Comparison of ENCODE assay signal across 8 cellular contexts in genomic region chr10:12181065-12181775, GRCh38.
DNase-seq lines count a peak whose midpoint lies in the region; ATAC-seq and TF ChIP-seq lines count a peak whose summit lies in the region.

No MANE protein-coding gene starts in this region.

- H3K27ac ChIP-seq in RWPE2 (ENCODE audit: poor library complexity, severe bottlenecking): no peak overlapping the region

- DNase-seq in RWPE2 (ENCODE audit: low spot score): no peak
- DNase-seq in activated T-helper 9 cell treated with anti-CD3 and anti-CD28 coated beads, Interleukin-2, amount 50 U/mL, for 16 hours (ENCODE audit: low read depth): peak; percentile 58
- DNase-seq in stimulated activated CD4-positive, alpha-beta T cell treated with anti-CD3 and anti-CD28 coated beads, Interleukin-15, amount 100 ng/mL, for 24 hours: peak; percentile 76
- DNase-seq in globus pallidus (ENCODE audit: low spot score): no peak
- DNase-seq in hypothalamus (lab: John Stamatoyannopoulos, UW): no peak

- H3K9me3 ChIP-seq in RWPE2 (ENCODE audit: severe bottlenecking): no peaks in the 10 kb centered on the region

- no peaks in the 10 kb centered on the region for H3K4me1 ChIP-seq in RWPE2 (ENCODE audit: insufficient read depth, poor library complexity, severe bottlenecking)

- H3K4me3 ChIP-seq in RWPE2 (ENCODE audit: severe bottlenecking): no peak overlapping the region

- no peak for TF ChIP-seq CTCF in RWPE2 (IDR thresholded peaks at IDR 0.05; ENCODE audit: poor library complexity, severe bottlenecking)

- peaks cover 88% of the 10 kb centered on the region for H3K36me3 ChIP-seq in RWPE2 (ENCODE audit: low read depth)

- ATAC-seq in GM18907 (IDR thresholded peaks at IDR 0.05; ENCODE audit: unreplicated experiment): peak; percentile 54
- ATAC-seq in RWPE2 (ENCODE audit: low read depth): 0 out of 3 replicates have a peak, but pooled peaks have one; percentile 44
- no peak for ATAC-seq in GM18909 (IDR thresholded peaks at IDR 0.05; ENCODE audit: poor library complexity, unreplicated experiment)
- no peak for ATAC-seq in GM18511 (IDR thresholded peaks at IDR 0.05; ENCODE audit: unreplicated experiment)

- no peaks in the 10 kb centered on the region for H3K27me3 ChIP-seq in RWPE2 (ENCODE audit: insufficient read depth, poor library complexity, severe bottlenecking)

Comparison
In these comparisons a context has a peak if more than half of its experiments do, and no peak if none do; other contexts are left out.
1. ATAC-seq: peak in GM18907 (single experiment) and RWPE2 (single experiment); none in GM18909 (single experiment) and GM18511 (single experiment).
2. DNase-seq: peak in activated T-helper 9 cell treated with anti-CD3 and anti-CD28 coated beads, Interleukin-2, amount 50 U/mL, for 16 hours (single experiment) and stimulated activated CD4-positive, alpha-beta T cell treated with anti-CD3 and anti-CD28 coated beads, Interleukin-15, amount 100 ng/mL, for 24 hours (single experiment); none in RWPE2 (single experiment), globus pallidus (single experiment) and hypothalamus (0 of 51).